Comparison of ENCODE assay signal across 27 cellular contexts in the genomic region with DNA sequence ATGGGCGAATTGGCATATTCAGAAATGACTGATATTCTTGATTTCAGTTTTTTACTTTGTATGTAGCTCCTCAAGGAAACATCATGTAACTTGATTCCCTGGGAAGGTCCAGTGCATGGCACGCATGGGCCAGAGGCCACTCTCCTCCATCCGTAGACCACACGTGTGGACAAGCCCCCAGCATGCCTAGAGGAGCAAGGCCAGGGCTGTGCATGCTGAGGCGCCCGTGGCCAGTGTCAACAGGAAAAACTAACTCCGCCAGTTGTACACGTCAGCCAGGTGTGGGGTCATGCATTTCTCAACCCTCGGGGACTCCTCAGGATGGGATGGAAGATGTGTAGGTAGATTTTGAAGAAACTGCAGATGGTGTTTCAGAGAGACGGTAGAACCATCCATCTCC. TPM values are rescaled to one million over a fixed set of nuclear protein-coding genes. Genes with fewer than 3 reads are reported as not detected.
DNase-seq lines count a peak whose midpoint lies in the region; ATAC-seq lines count a peak whose summit lies in the region.
"Had no signal": no experiment of that assay in that cellular context is flagged by ENCODE, and none has a peak within 500 bp of the region (broad histone marks: within the 10 kb centered on the region; RNA-seq: fewer than 3 reads in every experiment).

No MANE protein-coding gene starts in this region.

- H3K36me3 ChIP-seq in SJCRH30 = no peaks in the 10 kb centered on the region
- H3K36me3 ChIP-seq: BE2C, MG63 had no signal

- H3K27me3 ChIP-seq in SJCRH30 = no peaks in the 10 kb centered on the region
- H3K27me3 ChIP-seq: BE2C, MG63 had no signal

- H3K27ac Mint-ChIP-seq in T-helper 17 cell = peak overlapping the region; percentile 86
- H3K27ac Mint-ChIP-seq: GM23338 had no signal

- ATAC-seq in T-helper 17 cell = no peak
- peak; percentile 36 for ATAC-seq in esophagus mucosa
- no peak for ATAC-seq in sciatic nerve
- ATAC-seq: GM23338, HepG2, Right ventricle myocardium inferior had no signal

- peak; percentile 28 for DNase-seq in NCI-H748 (lab: John Stamatoyannopoulos, UW; ENCODE audit: unreplicated experiment)
- DNase-seq in NCI-H748 treated with DMSO at 0.1 percent for 48 hours (lab: John Stamatoyannopoulos, UW) = no peak
- DNase-seq in T-helper 17 cell = no peak
- peak; percentile 42 for DNase-seq in sciatic nerve (ENCODE audit: low spot score)
- no peak for DNase-seq in SJCRH30
- DNase-seq in occipital lobe (lab: John Stamatoyannopoulos, UW) = no peak
- DNase-seq in NCI-H187 treated with DMSO at 0.1 percent for 48 hours (lab: John Stamatoyannopoulos, UW) = no peak
- DNase-seq: ACHN, BE2C, COR-L47, DMS53, H9, MG63, NCI-H1417, NCI-H1694, NCI-H2081, NCI-H2171, NCI-H345, NCI-H510A treated with DMSO at 0.1 percent for 48 hours, PC-9 had no signal

- no peak overlapping the region for H3K4me3 ChIP-seq in SJCRH30
- H3K4me3 ChIP-seq: GM23338, MG63, PC-9 had no signal

- intact Hi-C loops in sciatic nerve (cut with DNase I) = no loop called here

- no peaks in the 10 kb centered on the region for H3K9me3 ChIP-seq in T-helper 17 cell (ENCODE audit: control insufficient read depth, low read length, poor library complexity, severe bottlenecking)
- H3K9me3 ChIP-seq in SJCRH30 (replicated peaks) = no peaks in the 10 kb centered on the region
- H3K9me3 ChIP-seq: BE2C, MG63 had no signal

- peak overlapping the region; percentile 43 for H3K4me3 Mint-ChIP-seq in T-helper 17 cell
- H3K4me3 Mint-ChIP-seq: GM23338, H9 had no signal

- no peak overlapping the region for H3K27ac ChIP-seq in SJCRH30
- H3K27ac ChIP-seq: 22Rv1, PC-9 had no signal

- peaks cover 15% of the 10 kb centered on the region for H3K27me3 Mint-ChIP-seq in T-helper 17 cell

- H3K4me1 Mint-ChIP-seq in T-helper 17 cell = peaks cover 44% of the 10 kb centered on the region

- no peaks in the 10 kb centered on the region for H3K36me3 Mint-ChIP-seq in T-helper 17 cell (ENCODE audit: low read depth)
- H3K36me3 Mint-ChIP-seq: CD4-positive, alpha-beta memory T cell had no signal

- H3K4me1 ChIP-seq in SJCRH30 = peaks cover 30% of the 10 kb centered on the region
- H3K4me1 ChIP-seq: BE2C had no signal

RNA-seq across cellular contexts. Expression of gene CD93, which starts 37.8 kb away (rescaled TPM):
- total RNA-seq in T-helper 17 cell (1 to 10 TPM; 2.1 to 6.4 TPM), esophagus mucosa (7.9 TPM), sciatic nerve (81.0 TPM), occipital lobe (13.6 TPM)
- total RNA-seq in SJCRH30 (2014; rRNA removed; shearing (Covaris generic)) = not detected in 2 replicates
- total RNA-seq: GM23338, H9, HepG2, LHCN-M2 had no signal

Comparison
In these comparisons a context has a peak if more than half of its experiments do, and no peak if none do; other contexts are left out.
1. DNase-seq: peak in NCI-H748 (single experiment) and sciatic nerve (single experiment); none in NCI-H748 treated with DMSO at 0.1 percent for 48 hours (single experiment), T-helper 17 cell (0 of 3), SJCRH30 (0 of 2), occipital lobe (single experiment) and NCI-H187 treated with DMSO at 0.1 percent for 48 hours (single experiment).